23 cellular contexts compared by ENCODE assay signal in genomic region chr2:114350186-114350725, GRCh38.
"Had no signal": no experiment of that assay in that cellular context is flagged by ENCODE, and none has a peak within 500 bp of the region (broad histone marks: within the 10 kb centered on the region; RNA-seq: fewer than 3 reads in every experiment).

No MANE protein-coding gene starts in this region.

- H3K36me3 ChIP-seq: neutrophil, pancreas, prostate gland, right lobe of liver, sigmoid colon, stomach, thoracic aorta, thyroid gland, tibial nerve, upper lobe of right lung, uterus had no signal

- H3K9me3 ChIP-seq: neutrophil, pancreas, prostate gland, right lobe of liver, stomach, thoracic aorta, thyroid gland, tibial nerve, upper lobe of right lung, uterus had no signal

- ATAC-seq: naive thymus-derived CD8-positive, alpha-beta T cell; natural killer cell treated with Interleukin-12 subunit alpha and Interleukin-12 subunit beta and Interleukin-15 and Interleukin-18, amount 100 ng/mL, for 72 hours; pancreas; right cardiac atrium; right lobe of liver; stimulated activated effector memory CD8-positive, alpha-beta T cell treated with anti-CD3 and anti-CD28 coated beads, Interleukin-12 subunit alpha, Interleukin-12 subunit beta, amount 100 ng/mL, for 72 hours; stimulated activated naive B cell treated with anti-CD40 and anti-IgM and Interleukin-4, amounts not matched to agents 10 μg/mL and 1 μg/mL and 100 μg/mL, for 72 hours; upper lobe of right lung had no signal

- H3K27ac ChIP-seq: neutrophil, pancreas, prostate gland, right lobe of liver, sigmoid colon, stomach, thoracic aorta, thyroid gland, tibial nerve, upper lobe of right lung, uterus had no signal

- H3K27me3 ChIP-seq: neutrophil, pancreas, right lobe of liver, sigmoid colon, stomach, thyroid gland, tibial nerve, upper lobe of right lung, uterus had no signal

- H3K4me1 ChIP-seq: pancreas, prostate gland, right lobe of liver, sigmoid colon, stomach, thyroid gland, tibial nerve, upper lobe of right lung, uterus had no signal

- H3K4me3 ChIP-seq: pancreas, prostate gland, right lobe of liver, sigmoid colon, stomach, thoracic aorta, thyroid gland, tibial nerve, upper lobe of right lung, uterus had no signal

- DNase-seq: naive thymus-derived CD8-positive, alpha-beta T cell; nephron progenitor cell; pancreas; right cardiac atrium; right lobe of liver; sigmoid colon; small intestine; stimulated activated CD4-positive, alpha-beta T cell treated with anti-CD3 and anti-CD28 coated beads, Interleukin-15, amount 100 ng/mL, for 24 hours; stimulated activated CD4-positive, alpha-beta T cell treated with anti-CD3 and anti-CD28 coated beads, Interleukin-2, amount 100 ng/mL, for 24 hours; stimulated activated CD4-positive, alpha-beta T cell treated with anti-CD3 and anti-CD28 coated beads, Interleukin-2, amount 100 ng/mL, for 48 hours; stimulated activated CD4-positive, alpha-beta T cell treated with anti-CD3 and anti-CD28 coated beads, Interleukin-4, amount 100 ng/mL, for 24 hours; stimulated activated naive B cell treated with anti-CD40 and anti-IgM and Interleukin-4, amounts not matched to agents 10 μg/mL and 1 μg/mL and 100 μg/mL, for 72 hours; stimulated activated naive CD4-positive, alpha-beta T cell treated with Interleukin-2 at 50 U/mL for 16 hours; stomach; thyroid gland; upper lobe of right lung; uterus had no signal
